21 cellular contexts compared by ENCODE assay signal in the genomic region with DNA sequence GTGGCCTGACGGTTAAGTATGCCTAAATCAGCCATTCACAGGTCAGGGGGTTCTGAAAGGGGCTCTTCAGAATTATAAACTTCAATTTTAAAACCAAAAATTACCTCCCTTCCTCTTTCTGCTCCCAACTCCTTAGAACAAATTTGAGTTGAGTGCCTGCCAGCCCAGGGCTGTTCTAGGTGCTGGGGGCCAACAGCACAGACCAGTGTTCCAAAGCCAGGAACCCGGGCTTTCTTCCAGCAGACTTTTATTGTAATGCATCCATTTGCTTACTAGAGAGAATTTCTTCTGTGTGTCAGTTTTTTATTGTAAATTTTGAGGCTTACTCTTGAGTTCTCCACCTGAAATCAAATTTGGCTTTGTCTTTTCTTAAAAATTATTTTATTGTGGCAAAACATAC.
"Had no signal": no experiment of that assay in that cellular context is flagged by ENCODE, and none has a peak within 500 bp of the region (broad histone marks: within the 10 kb centered on the region; RNA-seq: fewer than 3 reads in every experiment).

No MANE protein-coding gene starts in this region.

- H3K27ac Mint-ChIP-seq: activated CD4-positive, alpha-beta memory T cell treated with anti-CD3 and anti-CD28 coated beads for 36 hours; activated naive CD8-positive, alpha-beta T cell; natural killer cell treated with Interleukin-12 subunit alpha and Interleukin-12 subunit beta and Interleukin-15 and Interleukin-18, amount 100 ng/mL, for 72 hours; stimulated activated naive CD8-positive, alpha-beta T cell treated with anti-CD3 and anti-CD28 coated beads, Interleukin-15, Interleukin-2, amounts not matched to agents 100 ng/mL and 50 ng/mL, for 24 hours; T-helper 17 cell had no signal

- DNase-seq: activated CD4-positive, alpha-beta memory T cell treated with anti-CD3 and anti-CD28 coated beads for 36 hours; activated effector memory CD4-positive, alpha-beta T cell treated with anti-CD3 and anti-CD28 coated beads, Interleukin-2, amount 50 U/mL, for 16 hours; activated T-cell treated with anti-CD3 and anti-CD28 coated beads, Interleukin-2, amount 50 U/mL, for 4 hours; amniotic stem cell; central memory CD4-positive, alpha-beta T cell; cortex of kidney; effector CD4-positive, alpha-beta T cell; islet precursor cell; mesendoderm; spleen; T-helper 17 cell; WERI-Rb-1 had no signal

- H3K4me3 ChIP-seq: body of pancreas, hepatocyte, spleen had no signal

- H3K27ac ChIP-seq: body of pancreas, hepatocyte, spleen, WERI-Rb-1 had no signal

- ATAC-seq: activated T-cell treated with anti-CD3 and anti-CD28 coated beads, Interleukin-2, amount 50 U/mL, for 4 hours; body of pancreas; natural killer cell treated with Interleukin-12 subunit alpha and Interleukin-12 subunit beta and Interleukin-15 and Interleukin-18, amount 100 ng/mL, for 72 hours; sciatic nerve; T-helper 17 cell had no signal

- H3K9me3 Mint-ChIP-seq: activated CD4-positive, alpha-beta memory T cell treated with anti-CD3 and anti-CD28 coated beads for 36 hours; activated T-cell treated with anti-CD3 and anti-CD28 coated beads, Interleukin-2, amount 50 U/mL, for 4 hours; natural killer cell treated with Interleukin-12 subunit alpha and Interleukin-12 subunit beta and Interleukin-15 and Interleukin-18, amount 100 ng/mL, for 72 hours had no signal

- H3K36me3 ChIP-seq: spleen, WERI-Rb-1 had no signal

- H3K4me1 ChIP-seq: body of pancreas, spleen had no signal

- H3K9me3 ChIP-seq: body of pancreas had no signal

- H3K36me3 Mint-ChIP-seq: activated CD4-positive, alpha-beta memory T cell treated with anti-CD3 and anti-CD28 coated beads for 36 hours; activated naive CD8-positive, alpha-beta T cell; natural killer cell treated with Interleukin-12 subunit alpha and Interleukin-12 subunit beta and Interleukin-15 and Interleukin-18, amount 100 ng/mL, for 72 hours had no signal

- H3K4me3 Mint-ChIP-seq: activated CD4-positive, alpha-beta memory T cell treated with anti-CD3 and anti-CD28 coated beads for 36 hours; activated naive CD8-positive, alpha-beta T cell; activated T-cell treated with anti-CD3 and anti-CD28 coated beads, Interleukin-2, amount 50 U/mL, for 4 hours; natural killer cell treated with Interleukin-12 subunit alpha and Interleukin-12 subunit beta and Interleukin-15 and Interleukin-18, amount 100 ng/mL, for 72 hours; stimulated activated naive CD8-positive, alpha-beta T cell treated with anti-CD3 and anti-CD28 coated beads, Interleukin-15, Interleukin-2, amounts not matched to agents 100 ng/mL and 50 ng/mL, for 24 hours; T-helper 17 cell had no signal

- H3K27me3 ChIP-seq: body of pancreas, hepatocyte, spleen had no signal

- H3K27me3 Mint-ChIP-seq: natural killer cell treated with Interleukin-12 subunit alpha and Interleukin-12 subunit beta and Interleukin-15 and Interleukin-18, amount 100 ng/mL, for 72 hours; stimulated activated naive CD8-positive, alpha-beta T cell treated with anti-CD3 and anti-CD28 coated beads, Interleukin-15, Interleukin-2, amounts not matched to agents 100 ng/mL and 50 ng/mL, for 24 hours; T-helper 17 cell had no signal

- FAIRE-seq: endothelial cell of umbilical vein, frontal cortex, urothelium cell line had no signal
